12 cellular contexts compared by ENCODE assay signal in genomic region chr22:24435861-24436351, GRCh38. TPM values are rescaled to one million over a fixed set of nuclear protein-coding genes. Genes with fewer than 3 reads are reported as not detected.
DNase-seq lines count a peak whose midpoint lies in the region; ATAC-seq and TF ChIP-seq lines count a peak whose summit lies in the region.
"Had no signal": no experiment of that assay in that cellular context is flagged by ENCODE, and none has a peak within 500 bp of the region (broad histone marks: within the 10 kb centered on the region; RNA-seq: fewer than 3 reads in every experiment).

No MANE protein-coding gene starts in this region.

- intact Hi-C loops in CD4-positive, alpha-beta T cell (cut with DNase I, micrococcal nuclease): loop anchor here in 1 of 2 experiments (10.0 kb wide), 1 partner anchor 521 kb away; no protein-coding TSS in a partner anchor
- intact Hi-C loops in body of pancreas (cut with DNase I): no loop called here

- H3K9me2 ChIP-seq in Karpas-422 (replicated peaks; ENCODE audit: insufficient read depth, low read length): no peaks in the 10 kb centered on the region

- no peak for TF ChIP-seq CTCF in CD4-positive, alpha-beta T cell (IDR thresholded peaks at IDR 0.05)
- no peak for TF ChIP-seq CTCF in body of pancreas (IDR thresholded peaks at IDR 0.05)

- peak overlapping the region; percentile 98 for H3K27ac ChIP-seq in CD4-positive, alpha-beta T cell (ENCODE audit: low read depth, low read length)
- peak overlapping the region; percentile 99 for H3K27ac ChIP-seq in Karpas-422 (ENCODE audit: low read length)
- H3K27ac ChIP-seq in body of pancreas: peak overlapping the region in 1 of 4 donors; percentile 20
- H3K27ac ChIP-seq: prostate gland had no signal

- peaks cover 63% of the 10 kb centered on the region for H3K36me3 Mint-ChIP-seq in CD4-positive, alpha-beta T cell (ENCODE audit: low read depth)
- no peaks in the 10 kb centered on the region for H3K36me3 Mint-ChIP-seq in natural killer cell treated with Interleukin-12 subunit alpha and Interleukin-12 subunit beta and Interleukin-15 and Interleukin-18, amount 100 ng/mL, for 72 hours

- no peak overlapping the region for H3K4me3 Mint-ChIP-seq in CD4-positive, alpha-beta T cell
- H3K4me3 Mint-ChIP-seq in natural killer cell treated with Interleukin-12 subunit alpha and Interleukin-12 subunit beta and Interleukin-15 and Interleukin-18, amount 100 ng/mL, for 72 hours: peak overlapping the region; percentile 90
- H3K4me3 Mint-ChIP-seq: activated CD4-positive, alpha-beta T cell treated with anti-CD3 and anti-CD28 coated beads, Interleukin-2, amount 10 ng/mL, durations not matched to agents 7 days and 5 days; dendritic cell treated with granulocyte-macrophage colony-stimulating factor and Interleukin-4, amounts not matched to agents 40 ng/mL and 50 ng/mL, for 4 days had no signal

- DNase-seq in CD4-positive, alpha-beta T cell: no peak
- DNase-seq in Karpas-422 (peak; percentile 77), body of pancreas (no peak), HAP-1 (ENCODE audit: low spot score in 2 of 2) (no peak), RPMI8226 (no peak), NCI-H510A (lab: John Stamatoyannopoulos, UW) (no peak), NCI-H2081 treated with DMSO at 0.1 percent for 48 hours (lab: John Stamatoyannopoulos, UW) (no peak)
- peak; percentile 42 for DNase-seq in natural killer cell treated with Interleukin-12 subunit alpha and Interleukin-12 subunit beta and Interleukin-15 and Interleukin-18, amount 100 ng/mL, for 72 hours (ENCODE audit: low spot score)
- DNase-seq: activated CD4-positive, alpha-beta T cell treated with anti-CD3 and anti-CD28 coated beads, Interleukin-2, amount 10 ng/mL, durations not matched to agents 7 days and 5 days; KBM-7 had no signal

- no peaks in the 10 kb centered on the region for H3K27me3 Mint-ChIP-seq in CD4-positive, alpha-beta T cell
- H3K27me3 Mint-ChIP-seq in natural killer cell treated with Interleukin-12 subunit alpha and Interleukin-12 subunit beta and Interleukin-15 and Interleukin-18, amount 100 ng/mL, for 72 hours: no peaks in the 10 kb centered on the region
- H3K27me3 Mint-ChIP-seq: activated CD4-positive, alpha-beta T cell treated with anti-CD3 and anti-CD28 coated beads, Interleukin-2, amount 10 ng/mL, durations not matched to agents 7 days and 5 days; dendritic cell treated with granulocyte-macrophage colony-stimulating factor and Interleukin-4, amounts not matched to agents 40 ng/mL and 50 ng/mL, for 4 days had no signal

- POLR2A ChIA-PET in CD4-positive, alpha-beta T cell (lab: Charles Lee): interaction anchor here (0.7 to 2.4 kb wide), 5 partner anchors 8 to 615 kb away, joined by 3 to 14 read pairs (median 4); no protein-coding TSS in a partner anchor

- H3K4me1 ChIP-seq in Karpas-422 (ENCODE audit: low read length): peaks cover 82% of the 10 kb centered on the region
- peaks cover 17% of the 10 kb centered on the region for H3K4me1 ChIP-seq in body of pancreas
- H3K4me1 ChIP-seq in HAP-1: no peaks in the 10 kb centered on the region

- CTCF ChIA-PET in CD4-positive, alpha-beta T cell (lab: Charles Lee): interaction anchor here (2.5 kb wide), 1 partner anchor 12 kb away, joined by 17 read pairs; no protein-coding TSS in a partner anchor

- peak overlapping the region; percentile 92 for H3K27ac Mint-ChIP-seq in CD4-positive, alpha-beta T cell
- peak overlapping the region; percentile 100 for H3K27ac Mint-ChIP-seq in natural killer cell treated with Interleukin-12 subunit alpha and Interleukin-12 subunit beta and Interleukin-15 and Interleukin-18, amount 100 ng/mL, for 72 hours

- H4K20me1 ChIP-seq in Karpas-422 (ENCODE audit: insufficient read depth, low read depth, low read length): no peaks in the 10 kb centered on the region

- peak overlapping the region; percentile 87 for H3K9ac ChIP-seq in Karpas-422 (ENCODE audit: low read length)

- H3K9me3 ChIP-seq in CD4-positive, alpha-beta T cell (ENCODE audit: control insufficient read depth, low read length): no peaks in the 10 kb centered on the region
- H3K9me3 ChIP-seq in Karpas-422 (ENCODE audit: low read length) (no peaks in the 10 kb centered on the region), body of pancreas (no peaks in the 10 kb centered on the region), HAP-1 (no peaks in the 10 kb centered on the region)
- H3K9me3 ChIP-seq: prostate gland had no signal

- ATAC-seq in CD4-positive, alpha-beta T cell (ENCODE audit: poor library complexity): no peak
- ATAC-seq in body of pancreas: peak; percentile 13
- ATAC-seq in natural killer cell treated with Interleukin-12 subunit alpha and Interleukin-12 subunit beta and Interleukin-15 and Interleukin-18, amount 100 ng/mL, for 72 hours: no peak

- H3K36me3 ChIP-seq in Karpas-422 (ENCODE audit: insufficient read depth, low read length) (peaks cover 22% of the 10 kb centered on the region; the same call in 1 of the 2 replicates), body of pancreas (replicated peaks in 1 of 2; ENCODE audit: insufficient read depth in 1 of 2, low read depth in 2 of 2) (no peaks in the 10 kb centered on the region), HAP-1 (replicated peaks) (no peaks in the 10 kb centered on the region)
- H3K36me3 ChIP-seq: prostate gland had no signal

- peak overlapping the region; percentile 85 for H3K4me2 ChIP-seq in Karpas-422 (ENCODE audit: low read depth, low read length, poor library complexity, severe bottlenecking)

- no peak overlapping the region for H2AFZ ChIP-seq in Karpas-422 (ENCODE audit: low read length)

- no peaks in the 10 kb centered on the region for H3K27me3 ChIP-seq in CD4-positive, alpha-beta T cell (ENCODE audit: control insufficient read depth, insufficient read depth, low read length)
- H3K27me3 ChIP-seq in Karpas-422 (ENCODE audit: low read length): no peaks in the 10 kb centered on the region
- H3K27me3 ChIP-seq in body of pancreas: no peaks in the 10 kb centered on the region
- no peaks in the 10 kb centered on the region for H3K27me3 ChIP-seq in HAP-1 (ENCODE audit: low read depth)

- 79 to 83% methylated on average over 9 of the region's 12 CpGs for WGBS in body of pancreas, 2 donors

- H3K4me3 ChIP-seq in Karpas-422 (ENCODE audit: low read length): peak overlapping the region; percentile 70
- no peak overlapping the region for H3K4me3 ChIP-seq in body of pancreas
- no peak overlapping the region for H3K4me3 ChIP-seq in HAP-1
- H3K4me3 ChIP-seq: prostate gland had no signal

- in situ Hi-C loops in HAP-1 (cut with MboI; ENCODE audit: low sequenced_read_pairs): no loop called here

- H3K9me3 Mint-ChIP-seq in CD4-positive, alpha-beta T cell: no peaks in the 10 kb centered on the region
- no peaks in the 10 kb centered on the region for H3K9me3 Mint-ChIP-seq in natural killer cell treated with Interleukin-12 subunit alpha and Interleukin-12 subunit beta and Interleukin-15 and Interleukin-18, amount 100 ng/mL, for 72 hours
- H3K9me3 Mint-ChIP-seq: activated CD4-positive, alpha-beta T cell treated with anti-CD3 and anti-CD28 coated beads, Interleukin-2, amount 10 ng/mL, durations not matched to agents 7 days and 5 days; dendritic cell treated with granulocyte-macrophage colony-stimulating factor and Interleukin-4, amounts not matched to agents 40 ng/mL and 50 ng/mL, for 4 days had no signal

- no peak for TF ChIP-seq POLR2A in body of pancreas (IDR thresholded peaks at IDR 0.05)

- H3K4me1 Mint-ChIP-seq in CD4-positive, alpha-beta T cell (ENCODE audit: low read depth): peaks cover 87% of the 10 kb centered on the region
- H3K4me1 Mint-ChIP-seq in natural killer cell treated with Interleukin-12 subunit alpha and Interleukin-12 subunit beta and Interleukin-15 and Interleukin-18, amount 100 ng/mL, for 72 hours (ENCODE audit: low read depth in 2 of 2): peaks cover 50 to 55% of the 10 kb centered on the region in 2 donors

- peaks cover 48% of the 10 kb centered on the region for H3K79me2 ChIP-seq in Karpas-422 (ENCODE audit: low read length)

RNA-seq across cellular contexts. Expression of gene ADORA2A, which starts 8.5 kb away (rescaled TPM):
- total RNA-seq in CD4-positive, alpha-beta T cell: 10 to 100 TPM; 15.5 to 16.4 TPM
- total RNA-seq in Karpas-422 (2014; rRNA removed; shearing (Covaris generic); ENCODE audit: low replicate concordance): 65.9 and 86.7 TPM in 2 replicates
- 10 to 100 TPM in 1 of 2 donors, 1 to 10 TPM in 1; 2.1 to 19.4 TPM for total RNA-seq in body of pancreas
- total RNA-seq in natural killer cell treated with Interleukin-12 subunit alpha and Interleukin-12 subunit beta and Interleukin-15 and Interleukin-18, amount 100 ng/mL, for 72 hours: 10 to 100 TPM; 29.0 to 81.6 TPM

RNA-seq across cellular contexts. Expression of gene UPB1, which starts 59.2 kb away (rescaled TPM):
- total RNA-seq in CD4-positive, alpha-beta T cell: 1 to 10 TPM; 2.7 to 3.7 TPM
- 0.19 and 1.3 TPM in 2 replicates for total RNA-seq in Karpas-422 (2014; rRNA removed; shearing (Covaris generic); ENCODE audit: low replicate concordance)
- total RNA-seq in body of pancreas: under 1 TPM in 1 of 2 donors, not detected in 1; 0.52 TPM
- 1 to 10 TPM in 1 of 2 donors, under 1 TPM in 1; 0.84 to 1.9 TPM for total RNA-seq in natural killer cell treated with Interleukin-12 subunit alpha and Interleukin-12 subunit beta and Interleukin-15 and Interleukin-18, amount 100 ng/mL, for 72 hours

Comparison
In these comparisons a context has a peak if more than half of its experiments do, and no peak if none do; other contexts are left out.
1. DNase-seq: peak in Karpas-422 (single experiment) and natural killer cell treated with Interleukin-12 subunit alpha and Interleukin-12 subunit beta and Interleukin-15 and Interleukin-18, amount 100 ng/mL, for 72 hours (single experiment); none in CD4-positive, alpha-beta T cell (0 of 10), body of pancreas (0 of 4), HAP-1 (0 of 2), RPMI8226 (single experiment), NCI-H510A (single experiment) and NCI-H2081 treated with DMSO at 0.1 percent for 48 hours (single experiment).